In genomic region chr14:59918824-59919581, GRCh38 we compare ENCODE assay signal across 8 cellular contexts. TPM values are rescaled to one million over a fixed set of nuclear protein-coding genes. Genes with fewer than 3 reads are reported as not detected.
DNase-seq lines count a peak whose midpoint lies in the region; ATAC-seq, FAIRE-seq and TF ChIP-seq lines count a peak whose summit lies in the region.

No MANE protein-coding gene starts in this region.

- H3K4me1 ChIP-seq in H1 (replicated peaks in 1 of 4; ENCODE audit: control insufficient read depth in 3 of 4, insufficient read depth in 4 of 4, low read length in 3 of 4) (peaks cover 0 to 4% (median 1%) of the 10 kb centered on the region in 4 experiments; a peak in 3 of 7 replicates), mesenchymal stem cell (ENCODE audit: control insufficient read depth, insufficient read depth, low read depth, low read length) (peaks cover 10% of the 10 kb centered on the region), transverse colon (peaks cover 9 to 15% (median 14%) of the 10 kb centered on the region in 4 donors)

- H3K9me3 ChIP-seq in H1 (ENCODE audit: insufficient read depth in 2 of 2, low read depth in 1 of 2, low read length in 1 of 2) (no peaks in the 10 kb centered on the region), mesenchymal stem cell (ENCODE audit: control insufficient read depth, low read length) (no peaks in the 10 kb centered on the region), transverse colon (no peaks in the 10 kb centered on the region)

- peak overlapping the region; percentile 29 for H2AFZ ChIP-seq in H1 (ENCODE audit: low read length)
- no peak overlapping the region for H2AFZ ChIP-seq in mesenchymal stem cell (ENCODE audit: low read depth, low read length)

- H4K91ac ChIP-seq in H1 (replicated peaks; ENCODE audit: insufficient read length, low read length) (no peak overlapping the region), mesenchymal stem cell (ENCODE audit: low read length) (no peak overlapping the region)

- no peaks in the 10 kb centered on the region for H4K20me1 ChIP-seq in H1 (replicated peaks in 1 of 2; ENCODE audit: control insufficient read depth in 1 of 2, insufficient read depth in 2 of 2, low read length in 2 of 2)

- no peak overlapping the region for H3K4ac ChIP-seq in H1 (replicated peaks; ENCODE audit: insufficient read length, low read depth, low read length)
- no peak overlapping the region for H3K4ac ChIP-seq in mesenchymal stem cell (ENCODE audit: low read depth in 1 of 2, low read length in 2 of 2)

- intact Hi-C loops in transverse colon (cut with DNase I; ENCODE audit: low total_unique reads) = no loop called here

- H3K79me2 ChIP-seq in H1 (ENCODE audit: control insufficient read depth in 1 of 2, insufficient read depth in 2 of 2, low read length in 2 of 2) = no peaks in the 10 kb centered on the region

- peak; percentile 50 for DNase-seq in Ammon's horn (ENCODE audit: low spot score)
- peak; percentile 40 for DNase-seq in KBM-7
- DNase-seq in H1 (ENCODE audit: low read depth in 1 of 2, low spot score in 2 of 2) = no peak
- DNase-seq in mesenchymal stem cell = peak; percentile 49
- DNase-seq in transverse colon = peak; percentile 12
- no peak for DNase-seq in activated effector memory CD4-positive, alpha-beta T cell treated with Interleukin-2 at 50 U/mL for 16 hours

- ATAC-seq in GM18498 (IDR thresholded peaks at IDR 0.05; ENCODE audit: unreplicated experiment) = peak; percentile 74
- ATAC-seq in SK-N-SH treated with all-trans-retinoic acid at 6 μM for 48 hours = peak; percentile 90

- peak overlapping the region; percentile 28 for H4K5ac ChIP-seq in H1 (ENCODE audit: insufficient read length, low read depth, low read length)

- H3K18ac ChIP-seq in H1 (ENCODE audit: extremely low read depth, low read length) = no peak overlapping the region
- H3K18ac ChIP-seq in mesenchymal stem cell (ENCODE audit: low read depth in 1 of 2, low read length in 2 of 2) = no peak overlapping the region

- H3K23ac ChIP-seq in H1 (ENCODE audit: insufficient read length) (no peak overlapping the region), mesenchymal stem cell (ENCODE audit: low read length in 2 of 2) (no peak overlapping the region)

- H3K4me2 ChIP-seq in H1 (ENCODE audit: insufficient read depth in 1 of 2, low read depth in 2 of 2, low read length in 2 of 2) (peak overlapping the region; percentile 88 to 89), mesenchymal stem cell (ENCODE audit: low read length, poor library complexity, severe bottlenecking) (peak overlapping the region; percentile 88)

- POLR2A ChIA-PET in H1 (lab: Charles Lee; ENCODE audit: partially characterized antibody) = interaction anchor here (1.1 kb wide), 1 partner anchor 21 kb away, joined by 3 read pairs; no protein-coding TSS in a partner anchor

- H3K27ac ChIP-seq in H1 (ENCODE audit: low read depth, low read length) (peak overlapping the region; percentile 80; the same call in 1 of the 2 replicates), mesenchymal stem cell (ENCODE audit: low read length, poor library complexity, severe bottlenecking) (no peak overlapping the region), transverse colon (no peak overlapping the region)

- H3K36me3 ChIP-seq in H1 (ENCODE audit: control insufficient read depth in 2 of 4, insufficient read depth in 4 of 4, low read length in 3 of 4) (no peaks in the 10 kb centered on the region), mesenchymal stem cell (ENCODE audit: control insufficient read depth in 1 of 2, insufficient read depth in 2 of 2, low read depth in 1 of 2, low read length in 2 of 2) (no peaks in the 10 kb centered on the region), transverse colon (no peaks in the 10 kb centered on the region)

- TF ChIP-seq CTCF in H1 (IDR thresholded peaks at IDR 0.05; ENCODE audit: control extremely low read depth in 1 of 3, insufficient read depth in 1 of 3, low read depth in 1 of 3, low read length in 3 of 3) (peak in 2 of 3 experiments; percentile 17 to 27; a peak in 2 of 4 replicates), transverse colon (IDR thresholded peaks at IDR 0.05) (peak in 4 of 5 experiments; percentile 32 to 42 (median 36))

- H3K27me3 ChIP-seq in H1 (replicated peaks in 1 of 4; ENCODE audit: control insufficient read depth in 3 of 4, extremely low read depth in 1 of 4, insufficient read depth in 3 of 4, low read length in 3 of 4) = no peaks in the 10 kb centered on the region
- peaks cover 12 to 25% of the 10 kb centered on the region in 2 experiments for H3K27me3 ChIP-seq in mesenchymal stem cell (ENCODE audit: control insufficient read depth in 1 of 2, insufficient read depth in 1 of 2, low read length in 2 of 2)
- H3K27me3 ChIP-seq in transverse colon = peaks cover 46% of the 10 kb centered on the region

- H3K23me2 ChIP-seq in H1 (ENCODE audit: low read depth, low read length) = peaks cover 6% of the 10 kb centered on the region

- no peak overlapping the region for H2BK20ac ChIP-seq in H1 (ENCODE audit: low read length)

- H2BK120ac ChIP-seq in H1 (replicated peaks; ENCODE audit: low read depth, low read length) (no peak overlapping the region), mesenchymal stem cell (ENCODE audit: low read depth, low read length) (no peak overlapping the region)

- TF ChIP-seq EP300 in H1 (IDR thresholded peaks at IDR 0.05; ENCODE audit: borderline replicate concordance in 1 of 2, low read depth in 2 of 2, low read length in 2 of 2) (no peak), transverse colon (IDR thresholded peaks at IDR 0.05; ENCODE audit: low read depth) (no peak)

- 6% methylated on average over 19 of the region's 19 CpGs; no CpG with 5 or more reads in 1 of the 2 experiments for WGBS in H1 (ENCODE audit: extremely low coverage in 1 of 2, insufficient coverage in 1 of 2, insufficient read length in 1 of 2, insufficient replicate concordance in 2 of 2, low coverage in 1 of 2, low lambda C conversion rate in 2 of 2, missing lambda C conversion rate in 1 of 2), 2 experiments
- WGBS in mesenchymal stem cell = 3% methylated on average over 18 of the region's 19 CpGs
- 2% methylated on average over 7 to 19 of the region's 19 CpGs for whole genome bisulfite sequencing in transverse colon (ENCODE audit: low coverage in 1 of 2), 2 donors

- no peak overlapping the region for H2BK15ac ChIP-seq in H1 (ENCODE audit: low read length)
- H2BK15ac ChIP-seq in mesenchymal stem cell (ENCODE audit: low read depth, poor library complexity, severe bottlenecking) = no peak overlapping the region

- no peak for FAIRE-seq in H1 (lab: Jason Lieb, UNC)

- H2BK12ac ChIP-seq in H1 (ENCODE audit: low read depth, low read length) (peak overlapping the region; percentile 30; the same call in 1 of the 2 replicates), mesenchymal stem cell (ENCODE audit: low read length in 2 of 2) (no peak overlapping the region)

- H3K4me3 ChIP-seq in H1 (ENCODE audit: extremely low read depth in 1 of 4, insufficient read depth in 2 of 4, low read depth in 3 of 4, low read length in 4 of 4) (peak overlapping the region; percentile 67 to 87 (median 80)), mesenchymal stem cell (ENCODE audit: insufficient read depth in 1 of 2, low read depth in 1 of 2, low read length in 2 of 2) (peak overlapping the region; percentile 49 to 80), transverse colon (peak overlapping the region in 3 of 4 donors; percentile 1 to 36 (median 21))

- H2AK5ac ChIP-seq in H1 (ENCODE audit: low read depth, low read length) (no peak overlapping the region), mesenchymal stem cell (ENCODE audit: low read length, severe bottlenecking) (no peak overlapping the region)

- H4K8ac ChIP-seq in H1 (ENCODE audit: extremely low read depth, insufficient read depth, low read length) (peak overlapping the region; percentile 84; the same call in 1 of the 2 replicates), mesenchymal stem cell (ENCODE audit: low read length) (no peak overlapping the region)

- TF ChIP-seq POLR2A in H1 (IDR thresholded peaks at IDR 0.05; ENCODE audit: control extremely low read depth in 1 of 2, low read depth in 2 of 2, low read length in 2 of 2) = no peak
- no peak for TF ChIP-seq POLR2A in transverse colon (IDR thresholded peaks at IDR 0.05)

- H3K79me1 ChIP-seq in H1 (ENCODE audit: low read depth, low read length) (no peaks in the 10 kb centered on the region), mesenchymal stem cell (replicated peaks; ENCODE audit: low read length, poor library complexity, severe bottlenecking) (no peaks in the 10 kb centered on the region)

- H3K56ac ChIP-seq in H1 (replicated peaks; ENCODE audit: insufficient read length, low read depth, low read length) = peak overlapping the region; percentile 27

- TF ChIP-seq RAD21 in H1 (IDR thresholded peaks at IDR 0.05 in 1 of 2, conservative IDR thresholded peaks at IDR 0.05 in 1 of 2; ENCODE audit: low read depth in 2 of 2, low read length in 2 of 2) = peak in 1 of 2 experiments; percentile 32; a peak in 2 of 4 replicates

- peak overlapping the region; percentile 62 to 98 (median 70) for H3K9ac ChIP-seq in H1 (replicated peaks in 1 of 4; ENCODE audit: extremely low read depth in 1 of 4, low read depth in 3 of 4, low read length in 3 of 4)
- peak overlapping the region; percentile 81 for H3K9ac ChIP-seq in mesenchymal stem cell (ENCODE audit: low read length)

- peak overlapping the region; percentile 98 for H2BK5ac ChIP-seq in H1 (ENCODE audit: low read depth, low read length)
- no peak overlapping the region for H2BK5ac ChIP-seq in mesenchymal stem cell (ENCODE audit: low read depth, low read length, poor library complexity, severe bottlenecking)

- CTCF ChIA-PET in H1 (lab: Charles Lee; ENCODE audit: partially characterized antibody) = interaction anchor here (0.6 to 2.9 kb wide), 13 partner anchors 14 to 426 kb away, joined by 3 to 25 read pairs (median 3); no protein-coding TSS in a partner anchor

- H3K14ac ChIP-seq in H1 (ENCODE audit: insufficient read length) (no peak overlapping the region), mesenchymal stem cell (ENCODE audit: low read length in 2 of 2) (peak overlapping the region in 1 of 2 experiments; percentile 18)

- in situ Hi-C loops in KBM-7 (cut with MboI; ENCODE audit: low pct_unique_long_range_greater_than_20kb, low sequenced_read_pairs) = no loop called here
- in situ Hi-C loops in transverse colon (cut with MboI; ENCODE audit: low pct_ligation_motif_present in 1 of 4, low pct_unique_long_range_greater_than_20kb in 1 of 4, low sequenced_read_pairs in 3 of 4) = loop anchor here in 1 of 4 donors (25.0 kb wide), 1 partner anchor 282 kb away; no protein-coding TSS in a partner anchor

RNA-seq across cellular contexts. Expression of gene LRRC9, which starts 0.9 kb away (rescaled TPM):
- 0.84 and 1.8 TPM in 2 replicates for total RNA-seq in H1 (2021; fragmentation: NEBNext Ultra II Directional; extraction: Animal tissue kit (Norgen Biotek cat#: 25700))
- polyA plus RNA-seq in H1 (2011; rRNA removed) = 0.12 and 0.16 TPM in 2 replicates
- polyA plus RNA-seq in H1 (2011; cell fraction: cytosol; rRNA removed) = 0.21 TPM
- 0.10 TPM for polyA plus RNA-seq in H1 (2011; cell fraction: nucleus; rRNA removed)
- 0.16 to 0.59 TPM (median 0.36 TPM) in 4 replicates for polyA plus RNA-seq in H1 (2012, experiment 1 of 2)
- not detected for polyA plus RNA-seq in H1 (2012, experiment 2 of 2)
- 0.57 TPM for polyA plus RNA-seq in H1 (2013, experiment 1 of 2)
- polyA plus RNA-seq in H1 (2013, experiment 2 of 2) = 0.70 TPM
- 0.32 and 0.59 TPM in 2 replicates for polyA minus RNA-seq in H1 (2011; rRNA and poly(A)+ RNA removed)
- not detected for polyA minus RNA-seq in H1 (2011; cell fraction: cytosol; rRNA and poly(A)+ RNA removed)
- 1.3 TPM for polyA minus RNA-seq in H1 (2011; cell fraction: nucleus; rRNA and poly(A)+ RNA removed)
- polyA plus RNA-seq in mesenchymal stem cell (2013, experiment 1 of 2) = not detected
- polyA plus RNA-seq in mesenchymal stem cell (2013, experiment 2 of 2) = not detected
- total RNA-seq in transverse colon = not detected

RNA-seq across cellular contexts. Expression of gene RTN1, which starts 48.4 kb away (rescaled TPM):
- 2.8 and 2.9 TPM in 2 replicates for total RNA-seq in H1 (2021; fragmentation: NEBNext Ultra II Directional; extraction: Animal tissue kit (Norgen Biotek cat#: 25700))
- polyA plus RNA-seq in H1 (2011; rRNA removed) = 4.2 and 4.9 TPM in 2 replicates
- polyA plus RNA-seq in H1 (2011; cell fraction: cytosol; rRNA removed) = 4.2 TPM
- polyA plus RNA-seq in H1 (2011; cell fraction: nucleus; rRNA removed) = 3.8 TPM
- 1.8 to 5.0 TPM (median 2.8 TPM) in 4 replicates for polyA plus RNA-seq in H1 (2012, experiment 1 of 2)
- polyA plus RNA-seq in H1 (2012, experiment 2 of 2) = 1.3 TPM
- 2.9 TPM for polyA plus RNA-seq in H1 (2013, experiment 1 of 2)
- 3.2 TPM for polyA plus RNA-seq in H1 (2013, experiment 2 of 2)
- polyA minus RNA-seq in H1 (2011; rRNA and poly(A)+ RNA removed) = 1.7 and 3.2 TPM in 2 replicates
- 1.5 TPM for polyA minus RNA-seq in H1 (2011; cell fraction: cytosol; rRNA and poly(A)+ RNA removed)
- polyA minus RNA-seq in H1 (2011; cell fraction: nucleus; rRNA and poly(A)+ RNA removed) = 3.3 TPM
- polyA plus RNA-seq in mesenchymal stem cell (2013, experiment 1 of 2) = 0.03 TPM
- 0.07 TPM for polyA plus RNA-seq in mesenchymal stem cell (2013, experiment 2 of 2)
- total RNA-seq in transverse colon = 1 to 10 TPM in 3 of 4 donors, not detected in 1; 2.4 to 4.9 (median 4.6) TPM

Comparison
In these comparisons a context has a peak if more than half of its experiments do, and no peak if none do; other contexts are left out.
1. DNase-seq: peak in Ammon's horn (single experiment), KBM-7 (single experiment), mesenchymal stem cell (single experiment) and transverse colon (single experiment); none in H1 (0 of 2) and activated effector memory CD4-positive, alpha-beta T cell treated with Interleukin-2 at 50 U/mL for 16 hours (single experiment).
2. H3K4me3 ChIP-seq: peak in every context shown above with its lines; median percentile 80 in H1; 64 in mesenchymal stem cell; 21 in transverse colon.